ENCODE assay signal across 12 cellular contexts in the genomic region with DNA sequence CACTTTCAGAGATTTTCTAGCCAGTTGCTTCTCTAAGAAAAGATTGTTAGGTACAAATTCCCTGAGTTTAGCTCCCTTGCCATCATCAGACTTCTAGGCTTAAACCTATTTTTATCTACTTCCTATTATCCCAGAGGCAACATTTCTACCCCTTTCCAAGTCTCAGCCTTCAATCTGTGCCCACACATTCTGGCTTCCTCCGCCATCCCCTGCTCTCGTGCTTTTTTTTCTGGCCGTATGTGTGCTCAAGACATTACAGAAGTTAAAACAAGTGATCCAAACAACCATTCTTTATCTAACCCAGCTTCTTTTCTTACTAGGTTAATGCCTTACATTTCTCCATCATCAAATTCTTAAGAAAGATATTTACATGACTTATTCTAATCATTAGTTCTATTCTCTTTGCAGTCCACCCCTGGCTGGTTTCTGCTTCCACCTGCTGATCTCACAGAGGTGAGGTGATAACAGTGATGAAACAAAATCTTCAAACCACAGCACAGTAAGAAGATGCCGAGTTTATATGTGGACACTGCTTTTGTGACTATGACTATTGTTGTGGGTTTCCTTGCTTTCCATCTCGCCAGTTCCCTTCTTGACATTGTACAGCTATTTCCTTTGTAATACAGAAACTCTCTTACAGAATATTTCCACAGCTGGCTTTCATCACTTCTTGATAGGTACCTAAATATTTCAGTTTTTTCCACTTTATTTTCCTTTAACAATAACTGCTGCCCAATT. TPM values are rescaled to one million over a fixed set of nuclear protein-coding genes. Genes with fewer than 3 reads are reported as not detected.
DNase-seq lines count a peak whose midpoint lies in the region; ATAC-seq and TF ChIP-seq lines count a peak whose summit lies in the region.
"Had no signal": no experiment of that assay in that cellular context is flagged by ENCODE, and none has a peak within 500 bp of the region (broad histone marks: within the 10 kb centered on the region; RNA-seq: fewer than 3 reads in every experiment).

No MANE protein-coding gene starts in this region.

- intact Hi-C loops in activated naive CD4-positive, alpha-beta T cell treated with anti-CD3 and anti-CD28 coated beads for 36 hours (cut with micrococcal nuclease) = loop anchor here (1.0 to 5.0 kb wide), 4 partner anchors 50 to 263 kb away; a partner anchor contains a TSS
- intact Hi-C loops in CD4-positive, alpha-beta T cell (cut with DNase I, micrococcal nuclease) = no loop called here

- peak; percentile 89 for ATAC-seq in HG02610 (IDR thresholded peaks at IDR 0.05; ENCODE audit: unreplicated experiment)
- ATAC-seq in stimulated activated naive B cell treated with anti-CD40 and anti-IgM and Interleukin-4, amounts not matched to agents 10 μg/mL and 1 μg/mL and 100 μg/mL, for 72 hours (replicated peaks) = peak; percentile 72 to 80
- no peak for ATAC-seq in CD4-positive, alpha-beta T cell (ENCODE audit: poor library complexity)
- ATAC-seq: left colon had no signal

- peaks cover 6% of the 10 kb centered on the region for H3F3A ChIP-seq in MM.1S (ENCODE audit: insufficient read depth, low read length)

- no peak overlapping the region for H3K4me3 Mint-ChIP-seq in activated naive CD4-positive, alpha-beta T cell treated with anti-CD3 and anti-CD28 coated beads for 36 hours
- H3K4me3 Mint-ChIP-seq in stimulated activated naive B cell treated with anti-CD40 and anti-IgM and Interleukin-4, amounts not matched to agents 10 μg/mL and 1 μg/mL and 100 μg/mL, for 72 hours = no peak overlapping the region
- H3K4me3 Mint-ChIP-seq in CD4-positive, alpha-beta T cell = no peak overlapping the region

- POLR2A ChIA-PET in CD4-positive, alpha-beta T cell (lab: Charles Lee) = no interaction called here

- H4K20me1 ChIP-seq in MM.1S (ENCODE audit: insufficient read depth, low read length) = no peaks in the 10 kb centered on the region

- no peaks in the 10 kb centered on the region for H3K27me3 ChIP-seq in MM.1S (replicated peaks; ENCODE audit: insufficient read depth, low read length)
- H3K27me3 ChIP-seq in CD4-positive, alpha-beta T cell (ENCODE audit: control insufficient read depth, insufficient read depth, low read length) = peaks cover 4% of the 10 kb centered on the region
- H3K27me3 ChIP-seq: upper lobe of left lung had no signal

- peaks cover 15% of the 10 kb centered on the region for H3K4me1 ChIP-seq in MM.1S (ENCODE audit: low read length)
- H3K4me1 ChIP-seq: upper lobe of left lung had no signal

- peaks cover 16% of the 10 kb centered on the region for H3K4me1 Mint-ChIP-seq in activated naive CD4-positive, alpha-beta T cell treated with anti-CD3 and anti-CD28 coated beads for 36 hours (ENCODE audit: low read depth)
- peaks cover 3 to 11% of the 10 kb centered on the region in 2 donors for H3K4me1 Mint-ChIP-seq in stimulated activated naive B cell treated with anti-CD40 and anti-IgM and Interleukin-4, amounts not matched to agents 10 μg/mL and 1 μg/mL and 100 μg/mL, for 72 hours
- H3K4me1 Mint-ChIP-seq in CD4-positive, alpha-beta T cell (ENCODE audit: low read depth) = no peaks in the 10 kb centered on the region

- H3K36me3 ChIP-seq in MM.1S (replicated peaks; ENCODE audit: insufficient read depth, low read length) = no peaks in the 10 kb centered on the region
- H3K36me3 ChIP-seq: upper lobe of left lung had no signal

- peak overlapping the region; percentile 46 for H3K27ac Mint-ChIP-seq in activated naive CD4-positive, alpha-beta T cell treated with anti-CD3 and anti-CD28 coated beads for 36 hours
- H3K27ac Mint-ChIP-seq in stimulated activated naive B cell treated with anti-CD40 and anti-IgM and Interleukin-4, amounts not matched to agents 10 μg/mL and 1 μg/mL and 100 μg/mL, for 72 hours = no peak overlapping the region
- H3K27ac Mint-ChIP-seq in CD4-positive, alpha-beta T cell = no peak overlapping the region

- CTCF ChIA-PET in activated naive CD4-positive, alpha-beta T cell treated with anti-CD3 and anti-CD28 coated beads for 36 hours (lab: Charles Lee) = interaction anchor here (1.0 to 1.6 kb wide), 2 partner anchors 12 to 49 kb away, joined by 3 to 4 read pairs; no protein-coding TSS in a partner anchor
- CTCF ChIA-PET in CD4-positive, alpha-beta T cell (lab: Charles Lee) = interaction anchor here (1.5 kb wide), 1 partner anchor 19 kb away, joined by 4 read pairs; a partner anchor contains a TSS

- H3K4me3 ChIP-seq in MM.1S (ENCODE audit: low read length) = no peak overlapping the region
- H3K4me3 ChIP-seq: upper lobe of left lung had no signal

- H3K4me2 ChIP-seq in MM.1S (ENCODE audit: low read depth, low read length) = peak overlapping the region; percentile 22; the same call in 1 of the 2 replicates

- H3K27ac ChIP-seq in MM.1S (ENCODE audit: low read length) = peak overlapping the region; percentile 45; the same call in 1 of the 2 replicates
- no peak overlapping the region for H3K27ac ChIP-seq in CD4-positive, alpha-beta T cell (ENCODE audit: low read depth, low read length)
- H3K27ac ChIP-seq: upper lobe of left lung had no signal

- H3K9me3 ChIP-seq in MM.1S (replicated peaks; ENCODE audit: insufficient read depth, low read length) = no peaks in the 10 kb centered on the region
- no peaks in the 10 kb centered on the region for H3K9me3 ChIP-seq in CD4-positive, alpha-beta T cell (ENCODE audit: control insufficient read depth, low read length)
- H3K9me3 ChIP-seq: upper lobe of left lung had no signal

- H3K9me3 Mint-ChIP-seq in activated naive CD4-positive, alpha-beta T cell treated with anti-CD3 and anti-CD28 coated beads for 36 hours = no peaks in the 10 kb centered on the region
- H3K9me3 Mint-ChIP-seq in stimulated activated naive B cell treated with anti-CD40 and anti-IgM and Interleukin-4, amounts not matched to agents 10 μg/mL and 1 μg/mL and 100 μg/mL, for 72 hours = no peaks in the 10 kb centered on the region
- H3K9me3 Mint-ChIP-seq in CD4-positive, alpha-beta T cell = no peaks in the 10 kb centered on the region

- no peaks in the 10 kb centered on the region for H3K79me2 ChIP-seq in MM.1S (ENCODE audit: low read length)

- peak overlapping the region; percentile 20; the same call in 1 of the 2 replicates for H3K9ac ChIP-seq in MM.1S (ENCODE audit: low read length)

- no peak overlapping the region for H2AFZ ChIP-seq in MM.1S (ENCODE audit: low read length)

- H3K36me3 Mint-ChIP-seq in activated naive CD4-positive, alpha-beta T cell treated with anti-CD3 and anti-CD28 coated beads for 36 hours (ENCODE audit: low read depth) = no peaks in the 10 kb centered on the region
- H3K36me3 Mint-ChIP-seq in stimulated activated naive B cell treated with anti-CD40 and anti-IgM and Interleukin-4, amounts not matched to agents 10 μg/mL and 1 μg/mL and 100 μg/mL, for 72 hours = no peaks in the 10 kb centered on the region
- no peaks in the 10 kb centered on the region for H3K36me3 Mint-ChIP-seq in CD4-positive, alpha-beta T cell (ENCODE audit: low read depth)

- peak; percentile 39 for DNase-seq in activated naive CD4-positive, alpha-beta T cell treated with anti-CD3 and anti-CD28 coated beads for 36 hours
- no peak for DNase-seq in activated naive CD4-positive, alpha-beta T cell treated with anti-CD3 and anti-CD28 coated beads, Interleukin-2, amount 50 U/mL, for 16 hours
- DNase-seq in MM.1S (peak; percentile 78), Ammon's horn (ENCODE audit: low spot score) (no peak), midbrain (lab: John Stamatoyannopoulos, UW) (no peak)
- DNase-seq in stimulated activated naive B cell treated with anti-CD40 and anti-IgM and Interleukin-4, amounts not matched to agents 10 μg/mL and 1 μg/mL and 100 μg/mL, for 72 hours = no peak
- no peak for DNase-seq in CD4-positive, alpha-beta T cell
- DNase-seq: left colon, NCI-H1105 treated with DMSO at 0.1 percent for 48 hours, T-helper 9 cell, upper lobe of left lung had no signal

- TF ChIP-seq CTCF in MM.1S (IDR thresholded peaks at IDR 0.05; ENCODE audit: low read length) = no peak
- TF ChIP-seq CTCF in CD4-positive, alpha-beta T cell (IDR thresholded peaks at IDR 0.05) = no peak

- no peaks in the 10 kb centered on the region for H3K9me2 ChIP-seq in MM.1S (replicated peaks; ENCODE audit: insufficient read depth, low read length)

- peaks cover 6% of the 10 kb centered on the region for H3K27me3 Mint-ChIP-seq in activated naive CD4-positive, alpha-beta T cell treated with anti-CD3 and anti-CD28 coated beads for 36 hours (ENCODE audit: low read depth)
- no peaks in the 10 kb centered on the region for H3K27me3 Mint-ChIP-seq in stimulated activated naive B cell treated with anti-CD40 and anti-IgM and Interleukin-4, amounts not matched to agents 10 μg/mL and 1 μg/mL and 100 μg/mL, for 72 hours
- no peaks in the 10 kb centered on the region for H3K27me3 Mint-ChIP-seq in CD4-positive, alpha-beta T cell

RNA-seq across cellular contexts. Expression of a gene that starts 18.3 kb away (rescaled TPM):
- 100 to 1,000 TPM in 1 of 2 experiments, 10 to 100 TPM in 1; 99.4 to 101 TPM for total RNA-seq in activated naive CD4-positive, alpha-beta T cell treated with anti-CD3 and anti-CD28 coated beads for 36 hours
- total RNA-seq in CD4-positive, alpha-beta T cell = 10 to 100 TPM; 13.0 to 13.7 TPM

Comparison
In these comparisons a context has a peak if more than half of its experiments do, and no peak if none do; other contexts are left out.
1. DNase-seq: peak in activated naive CD4-positive, alpha-beta T cell treated with anti-CD3 and anti-CD28 coated beads for 36 hours (single experiment) and MM.1S (single experiment); none in activated naive CD4-positive, alpha-beta T cell treated with anti-CD3 and anti-CD28 coated beads, Interleukin-2, amount 50 U/mL, for 16 hours (single experiment), stimulated activated naive B cell treated with anti-CD40 and anti-IgM and Interleukin-4, amounts not matched to agents 10 μg/mL and 1 μg/mL and 100 μg/mL, for 72 hours (single experiment), Ammon's horn (single experiment), midbrain (single experiment) and CD4-positive, alpha-beta T cell (0 of 10).
2. RNA of a gene that starts 18.3 kb away (total RNA-seq): 99.4 to 101 TPM in activated naive CD4-positive, alpha-beta T cell treated with anti-CD3 and anti-CD28 coated beads for 36 hours; 13.0 to 13.7 TPM in CD4-positive, alpha-beta T cell; every median in the first group is over 4 times any median in the second.